In the genomic region with DNA sequence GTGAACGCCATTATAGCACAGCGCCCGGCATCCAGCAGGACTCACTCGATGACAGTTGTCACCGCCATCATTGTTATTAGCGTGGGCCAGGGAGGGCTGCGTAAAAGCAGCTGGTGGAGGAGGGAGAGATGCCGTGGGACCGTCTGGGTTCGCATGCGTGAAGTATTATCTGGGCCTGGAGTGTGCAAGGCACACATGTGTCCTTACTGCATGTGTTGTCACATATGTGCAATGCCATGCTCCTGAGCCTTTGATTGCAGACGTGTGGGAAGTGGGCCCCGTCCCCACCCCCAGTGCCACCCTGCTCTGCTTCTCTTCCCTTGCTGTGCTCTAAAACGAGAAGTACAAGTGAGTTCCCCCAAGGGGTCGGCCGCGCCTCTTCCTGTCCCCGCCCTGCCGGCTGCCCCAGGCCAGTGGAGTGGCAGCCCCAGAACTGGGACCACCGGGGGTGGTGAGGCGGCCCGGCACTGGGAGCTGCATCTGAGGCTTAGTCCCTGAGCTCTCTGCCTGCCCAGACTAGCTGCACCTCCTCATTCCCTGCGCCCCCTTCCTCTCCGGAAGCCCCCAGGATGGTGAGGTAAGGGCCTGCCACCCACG, we compare ENCODE assay signal across 8 cellular contexts. TPM values are rescaled to one million over a fixed set of nuclear protein-coding genes. Genes with fewer than 3 reads are reported as not detected.
DNase-seq lines count a peak whose midpoint lies in the region; ATAC-seq and TF ChIP-seq lines count a peak whose summit lies in the region.

Gene PTPN6 (plus strand): TSS at position 413 of the 597 bp plus-strand sequence. CDS start 157 bp downstream, at position 570.

- TF ChIP-seq CTCF in coronary artery (IDR thresholded peaks at IDR 0.05) (no peak), BE2C (IDR thresholded peaks at IDR 0.05; ENCODE audit: low read depth, low read length) (no peak)

- POLR2A ChIA-PET in naive thymus-derived CD8-positive, alpha-beta T cell (lab: Charles Lee) = interaction anchor here (0.6 to 18.4 kb wide), 10 partner anchors 8 to 485 kb away, joined by 3 to 1315 read pairs (median 9); partner anchors contain the start of genes ATN1, C12orf57, RNU7-1 and SPSB2

- DNase-seq in coronary artery (ENCODE audit: low spot score) (no peak), T1000 (lab: John Stamatoyannopoulos, UW) (no peak), NCI-H2081 (lab: John Stamatoyannopoulos, UW) (no peak), BE2C (no peak)
- peak in 8 of 10 donors; percentile 49 to 83 (median 64) for DNase-seq in naive thymus-derived CD8-positive, alpha-beta T cell

- peak within 1 kb of the TSS; percentile 98 for H3K4me3 Mint-ChIP-seq in T-helper 1 cell treated with Interleukin-12 subunit alpha and Interleukin-12 subunit beta and Interleukin-4 antibody, amounts not matched to agents 30 μg/mL and 1 μg/mL, for 36 hours
- H3K4me3 Mint-ChIP-seq in naive thymus-derived CD8-positive, alpha-beta T cell = peak within 1 kb of the TSS; percentile 98 to 100 (median 98)

- H3K27ac Mint-ChIP-seq in T-helper 1 cell treated with Interleukin-12 subunit alpha and Interleukin-12 subunit beta and Interleukin-4 antibody, amounts not matched to agents 30 μg/mL and 1 μg/mL, for 36 hours = peak within 1 kb of the TSS; percentile 98
- peak within 1 kb of the TSS; percentile 93 to 99 (median 98) for H3K27ac Mint-ChIP-seq in naive thymus-derived CD8-positive, alpha-beta T cell

- H3K27me3 Mint-ChIP-seq in T-helper 1 cell treated with Interleukin-12 subunit alpha and Interleukin-12 subunit beta and Interleukin-4 antibody, amounts not matched to agents 30 μg/mL and 1 μg/mL, for 36 hours (ENCODE audit: low read depth) = no peaks in the 10 kb centered on the region
- no peaks in the 10 kb centered on the region for H3K27me3 Mint-ChIP-seq in naive thymus-derived CD8-positive, alpha-beta T cell

- no peaks in the 10 kb centered on the region for H3K36me3 ChIP-seq in BE2C

- H3K27me3 ChIP-seq in BE2C = no peaks in the 10 kb centered on the region

- peak within 1 kb of the TSS in 1 of 2 donors; percentile 83 for H3K27ac ChIP-seq in coronary artery

- H3K4me1 ChIP-seq in BE2C = no peaks in the 10 kb centered on the region

- H3K36me3 Mint-ChIP-seq in T-helper 1 cell treated with Interleukin-12 subunit alpha and Interleukin-12 subunit beta and Interleukin-4 antibody, amounts not matched to agents 30 μg/mL and 1 μg/mL, for 36 hours (ENCODE audit: low read depth) = peaks cover 25% of the 10 kb centered on the region
- H3K36me3 Mint-ChIP-seq in naive thymus-derived CD8-positive, alpha-beta T cell = peaks cover 9 to 37% (median 14%) of the 10 kb centered on the region in 3 donors

- peak within 1 kb of the TSS; percentile 66 for H3K4me3 ChIP-seq in coronary artery
- H3K4me3 ChIP-seq in BE2C (ENCODE audit: low read depth, low read length) = no peak within 1 kb of the TSS

- H3K9me3 ChIP-seq in BE2C = no peaks in the 10 kb centered on the region

- H3K9me3 Mint-ChIP-seq in T-helper 1 cell treated with Interleukin-12 subunit alpha and Interleukin-12 subunit beta and Interleukin-4 antibody, amounts not matched to agents 30 μg/mL and 1 μg/mL, for 36 hours = no peaks in the 10 kb centered on the region
- H3K9me3 Mint-ChIP-seq in naive thymus-derived CD8-positive, alpha-beta T cell = no peaks in the 10 kb centered on the region

- ATAC-seq in GM19463 (IDR thresholded peaks at IDR 0.05; ENCODE audit: unreplicated experiment) (peak; percentile 31), GM18858 (IDR thresholded peaks at IDR 0.05; ENCODE audit: unreplicated experiment) (no peak)
- ATAC-seq in naive thymus-derived CD8-positive, alpha-beta T cell = peak; percentile 24 to 46

- peaks cover 75% of the 10 kb centered on the region for H3K4me1 Mint-ChIP-seq in T-helper 1 cell treated with Interleukin-12 subunit alpha and Interleukin-12 subunit beta and Interleukin-4 antibody, amounts not matched to agents 30 μg/mL and 1 μg/mL, for 36 hours (ENCODE audit: low read depth)
- peaks cover 47 to 94% (median 79%) of the 10 kb centered on the region in 4 donors for H3K4me1 Mint-ChIP-seq in naive thymus-derived CD8-positive, alpha-beta T cell

RNA-seq across cellular contexts. Expression of gene PTPN6, which starts in this region (rescaled TPM):
- 100 to 1,000 TPM; 235 to 247 TPM for total RNA-seq in naive thymus-derived CD8-positive, alpha-beta T cell
- polyA plus RNA-seq in naive thymus-derived CD8-positive, alpha-beta T cell = 100 to 1,000 TPM; 182 to 425 (median 260) TPM
- not detected for polyA plus RNA-seq in BE2C (2012; ENCODE audit: insufficient read depth, insufficient read length, low read depth)

Comparison
In these comparisons a context has a peak if more than half of its experiments do, and no peak if none do; other contexts are left out.
1. DNase-seq: peak in naive thymus-derived CD8-positive, alpha-beta T cell (8 of 10); none in coronary artery (single experiment), T1000 (single experiment), NCI-H2081 (0 of 2) and BE2C (single experiment).